In the genomic region with DNA sequence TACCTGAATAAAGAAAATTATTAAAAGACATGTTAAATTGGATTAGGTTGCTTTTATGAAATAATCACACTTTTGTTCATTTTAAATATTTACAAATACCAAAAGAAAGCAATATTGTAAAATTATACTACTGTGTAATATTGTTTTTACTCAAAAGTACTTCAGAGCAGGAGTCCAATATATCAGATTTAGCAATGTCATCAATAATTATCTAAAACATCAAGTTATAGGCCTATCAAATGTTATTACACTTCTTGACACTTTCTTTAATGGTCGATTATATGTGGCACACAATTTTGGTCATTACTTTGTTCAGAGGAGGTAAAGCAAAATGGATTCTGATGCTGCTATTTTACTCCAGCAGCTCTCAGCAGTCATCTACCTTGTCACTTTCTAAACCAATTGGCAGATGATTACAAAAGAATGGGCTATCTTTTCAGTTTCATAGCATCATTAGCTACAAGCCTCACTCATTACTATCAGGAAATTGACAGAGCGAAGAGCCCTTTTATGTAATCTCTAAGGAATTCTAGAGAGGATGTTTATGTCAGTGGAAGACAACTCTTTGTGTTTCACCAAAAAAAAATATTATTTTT, we compare ENCODE assay signal across 12 cellular contexts.
DNase-seq lines count a peak whose midpoint lies in the region; ATAC-seq, FAIRE-seq and TF ChIP-seq lines count a peak whose summit lies in the region.
"Had no signal": no experiment of that assay in that cellular context is flagged by ENCODE, and none has a peak within 500 bp of the region (broad histone marks: within the 10 kb centered on the region; RNA-seq: fewer than 3 reads in every experiment).

No MANE protein-coding gene starts in this region.

- H3K27me3 ChIP-seq in BLaER1 (no peaks in the 10 kb centered on the region), neural cell (ENCODE audit: insufficient read depth, low read depth, low read length) (no peaks in the 10 kb centered on the region), hepatocyte (no peaks in the 10 kb centered on the region)

- POLR2A ChIA-PET in A549 (lab: Yijun Ruan, JAX) = no interaction called here

- DNase-seq in A549 (ENCODE audit: low read depth in 1 of 2, low spot score in 1 of 2) (no peak), NCI-H2227 treated with DMSO at 0.1 percent for 48 hours (lab: John Stamatoyannopoulos, UW) (peak; percentile 6), hepatocyte (ENCODE audit: low spot score) (no peak), posterior cingulate gyrus (no peak)
- DNase-seq: Caco-2; CD8-positive, alpha-beta memory T cell; DND-41; GDM1 had no signal

- H4K20me1 ChIP-seq in BLaER1 = no peaks in the 10 kb centered on the region
- H4K20me1 ChIP-seq in neural cell (ENCODE audit: insufficient read depth) = no peaks in the 10 kb centered on the region
- H4K20me1 ChIP-seq in hepatocyte (ENCODE audit: insufficient read depth, poor library complexity, severe bottlenecking) = no peaks in the 10 kb centered on the region

- H3K4me1 ChIP-seq in A549 = no peaks in the 10 kb centered on the region
- peaks cover 8% of the 10 kb centered on the region; the same call in 1 of the 2 replicates for H3K4me1 ChIP-seq in BLaER1
- H3K4me1 ChIP-seq in hepatocyte (ENCODE audit: insufficient read depth) = no peaks in the 10 kb centered on the region
- H3K4me1 ChIP-seq: Caco-2 had no signal

- H3K9me3 ChIP-seq in A549 (no peaks in the 10 kb centered on the region), BLaER1 (no peaks in the 10 kb centered on the region), neural cell (ENCODE audit: low read length) (no peaks in the 10 kb centered on the region), hepatocyte (ENCODE audit: low read depth) (no peaks in the 10 kb centered on the region)
- H3K9me3 ChIP-seq: Caco-2 had no signal

- no peaks in the 10 kb centered on the region for H3K9me2 ChIP-seq in neural cell (ENCODE audit: insufficient read depth, low read length)
- no peaks in the 10 kb centered on the region for H3K9me2 ChIP-seq in hepatocyte (replicated peaks; ENCODE audit: insufficient read depth)

- FAIRE-seq in A549 (lab: Jason Lieb, UNC) = no peak

- H3K9ac ChIP-seq in BLaER1 = no peak overlapping the region
- no peak overlapping the region for H3K9ac ChIP-seq in neural cell (ENCODE audit: low read length)

- H2AFZ ChIP-seq in neural cell (ENCODE audit: low read depth, low read length) (no peak overlapping the region), hepatocyte (no peak overlapping the region)

- no peak for TF ChIP-seq POLR2A in A549 (IDR thresholded peaks at IDR 0.05; ENCODE audit: low read length)

- 34% methylated on average over 2 of the region's 2 CpGs for WGBS in A549 (ENCODE audit: missing lambda C conversion rate)
- WGBS in hepatocyte (ENCODE audit: low lambda C conversion rate, missing lambda C conversion rate) = 36% methylated on average over 2 of the region's 2 CpGs

- intact Hi-C loops in posterior cingulate gyrus (cut with DNase I) = no loop called here

- no peaks in the 10 kb centered on the region for H3K36me3 ChIP-seq in BLaER1
- no peaks in the 10 kb centered on the region for H3K36me3 ChIP-seq in neural cell (ENCODE audit: insufficient read depth, low read length)
- H3K36me3 ChIP-seq in hepatocyte (replicated peaks; ENCODE audit: insufficient read depth, low read depth) = no peaks in the 10 kb centered on the region

- H3K79me2 ChIP-seq in neural cell (replicated peaks; ENCODE audit: insufficient read depth, low read length) = no peaks in the 10 kb centered on the region
- no peaks in the 10 kb centered on the region for H3K79me2 ChIP-seq in hepatocyte

- H3K4me2 ChIP-seq in A549 = no peak overlapping the region
- peak overlapping the region; percentile 1; the same call in 1 of the 2 replicates for H3K4me2 ChIP-seq in BLaER1
- H3K4me2 ChIP-seq in neural cell (ENCODE audit: low read length) = peak overlapping the region; percentile 15
- no peak overlapping the region for H3K4me2 ChIP-seq in hepatocyte

- no peak for ATAC-seq in A549
- ATAC-seq: HCT116 had no signal

- TF ChIP-seq EP300 in A549 (IDR thresholded peaks at IDR 0.05) = no peak
- TF ChIP-seq EP300 in neural cell (conservative IDR thresholded peaks at IDR 0.05; ENCODE audit: poor library complexity, severe bottlenecking) = peak; percentile 98

- CTCF ChIA-PET in A549 (lab: Yijun Ruan, JAX) = no interaction called here

- no peak for TF ChIP-seq RAD21 in A549 (conservative IDR thresholded peaks at IDR 0.05 in 1 of 2, IDR thresholded peaks at IDR 0.05 in 1 of 2)
- no peak for TF ChIP-seq RAD21 in neural cell (conservative IDR thresholded peaks at IDR 0.05)

- TF ChIP-seq CTCF in A549 (IDR thresholded peaks at IDR 0.05) (no peak), neural cell (IDR thresholded peaks at IDR 0.05; ENCODE audit: poor library complexity, severe bottlenecking) (no peak), hepatocyte (IDR thresholded peaks at IDR 0.05; ENCODE audit: poor library complexity) (no peak)

- H3F3A ChIP-seq in neural cell (ENCODE audit: insufficient read depth, low read length, poor library complexity, severe bottlenecking) = no peaks in the 10 kb centered on the region

- H3K27ac ChIP-seq in A549 = no peak overlapping the region
- H3K27ac ChIP-seq in BLaER1 = no peak overlapping the region
- H3K27ac ChIP-seq in neural cell (ENCODE audit: low read length) = no peak overlapping the region
- H3K27ac ChIP-seq in hepatocyte = no peak overlapping the region
- H3K27ac ChIP-seq: HL-60 had no signal

- H3K4me3 ChIP-seq in A549 (no peak overlapping the region), BLaER1 (no peak overlapping the region), neural cell (ENCODE audit: low read length) (no peak overlapping the region), hepatocyte (no peak overlapping the region)

TF ChIP-seq in A549, 52 proteins besides CTCF, POLR2A, EP300 and RAD21:
- TF ChIP-seq MAFK (IDR thresholded peaks at IDR 0.05; ENCODE audit: partially characterized antibody) (peak; percentile 87), FOXS1 (CRISPR knock-in tag; IDR thresholded peaks at IDR 0.05) (no peak)

TF ChIP-seq in neural cell, 6 proteins besides CTCF, POLR2A, EP300 and RAD21:
- peak; percentile 94 for TF ChIP-seq POLR2AphosphoS5 (IDR thresholded peaks at IDR 0.05)
- no peak for TF ChIP-seq TAF1 (IDR thresholded peaks at IDR 0.05; ENCODE audit: low read depth)
- no peak for TF ChIP-seq MXI1 (conservative IDR thresholded peaks at IDR 0.05; ENCODE audit: poor library complexity, severe bottlenecking)
- TF ChIP-seq, protein P1, sequence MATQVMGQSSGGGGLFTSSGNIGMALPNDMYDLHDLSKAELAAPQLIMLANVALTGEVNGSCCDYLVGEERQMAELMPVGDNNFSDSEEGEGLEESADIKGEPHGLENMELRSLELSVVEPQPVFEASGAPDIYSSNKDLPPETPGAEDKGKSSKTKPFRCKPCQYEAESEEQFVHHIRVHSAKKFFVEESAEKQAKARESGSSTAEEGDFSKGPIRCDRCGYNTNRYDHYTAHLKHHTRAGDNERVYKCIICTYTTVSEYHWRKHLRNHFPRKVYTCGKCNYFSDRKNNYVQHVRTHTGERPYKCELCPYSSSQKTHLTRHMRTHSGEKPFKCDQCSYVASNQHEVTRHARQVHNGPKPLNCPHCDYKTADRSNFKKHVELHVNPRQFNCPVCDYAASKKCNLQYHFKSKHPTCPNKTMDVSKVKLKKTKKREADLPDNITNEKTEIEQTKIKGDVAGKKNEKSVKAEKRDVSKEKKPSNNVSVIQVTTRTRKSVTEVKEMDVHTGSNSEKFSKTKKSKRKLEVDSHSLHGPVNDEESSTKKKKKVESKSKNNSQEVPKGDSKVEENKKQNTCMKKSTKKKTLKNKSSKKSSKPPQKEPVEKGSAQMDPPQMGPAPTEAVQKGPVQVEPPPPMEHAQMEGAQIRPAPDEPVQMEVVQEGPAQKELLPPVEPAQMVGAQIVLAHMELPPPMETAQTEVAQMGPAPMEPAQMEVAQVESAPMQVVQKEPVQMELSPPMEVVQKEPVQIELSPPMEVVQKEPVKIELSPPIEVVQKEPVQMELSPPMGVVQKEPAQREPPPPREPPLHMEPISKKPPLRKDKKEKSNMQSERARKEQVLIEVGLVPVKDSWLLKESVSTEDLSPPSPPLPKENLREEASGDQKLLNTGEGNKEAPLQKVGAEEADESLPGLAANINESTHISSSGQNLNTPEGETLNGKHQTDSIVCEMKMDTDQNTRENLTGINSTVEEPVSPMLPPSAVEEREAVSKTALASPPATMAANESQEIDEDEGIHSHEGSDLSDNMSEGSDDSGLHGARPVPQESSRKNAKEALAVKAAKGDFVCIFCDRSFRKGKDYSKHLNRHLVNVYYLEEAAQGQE (IDR thresholded peaks at IDR 0.05; ENCODE audit: borderline replicate concordance) = peak; percentile 71
- no peak for TF ChIP-seq SMC3 (conservative IDR thresholded peaks at IDR 0.05; ENCODE audit: poor library complexity)
- no peak for TF ChIP-seq EZH2 (IDR thresholded peaks at IDR 0.05; ENCODE audit: borderline replicate concordance, insufficient read depth, low read length, poor library complexity, severe bottlenecking)

Comparison
In these comparisons a context has a peak if more than half of its experiments do, and no peak if none do; other contexts are left out.
1. H3K4me2 ChIP-seq: peak in BLaER1 (single experiment) and neural cell (single experiment); none in A549 (single experiment) and hepatocyte (single experiment).